ENCODE assay signal across 16 cellular contexts in genomic region chr7:5681423-5681822, GRCh38.
DNase-seq lines count a peak whose midpoint lies in the region; ATAC-seq and TF ChIP-seq lines count a peak whose summit lies in the region.
"Had no signal": no experiment of that assay in that cellular context is flagged by ENCODE, and none has a peak within 500 bp of the region (broad histone marks: within the 10 kb centered on the region; RNA-seq: fewer than 3 reads in every experiment).

No MANE protein-coding gene starts in this region.

- H3K27ac Mint-ChIP-seq in WTC11 (peak overlapping the region; percentile 46; the same call in 1 of the 2 replicates), endothelial cell (ENCODE audit: unreplicated experiment) (no peak overlapping the region)
- H3K27ac Mint-ChIP-seq in stimulated activated memory B cell treated with anti-CD40 and anti-IgM and Interleukin-4, amounts not matched to agents 10 μg/mL and 1 μg/mL and 100 μg/mL, for 72 hours: peak overlapping the region; percentile 68
- H3K27ac Mint-ChIP-seq: stimulated activated effector memory CD8-positive, alpha-beta T cell treated with anti-CD3 and anti-CD28 coated beads, Interleukin-12 subunit alpha, Interleukin-12 subunit beta, amount 100 ng/mL, for 72 hours had no signal

- H3K4me1 Mint-ChIP-seq in WTC11: peaks cover 35% of the 10 kb centered on the region
- H3K4me1 Mint-ChIP-seq in endothelial cell (ENCODE audit: unreplicated experiment): peaks cover 59% of the 10 kb centered on the region
- peaks cover 73% of the 10 kb centered on the region for H3K4me1 Mint-ChIP-seq in stimulated activated memory B cell treated with anti-CD40 and anti-IgM and Interleukin-4, amounts not matched to agents 10 μg/mL and 1 μg/mL and 100 μg/mL, for 72 hours

- DNase-seq in WTC11 (ENCODE audit: low spot score): no peak
- no peak for DNase-seq in endothelial cell (ENCODE audit: low spot score)
- DNase-seq in GM20000 (ENCODE audit: low spot score): no peak
- DNase-seq in DMS 273 treated with DMSO at 0.1 percent for 48 hours (lab: John Stamatoyannopoulos, UW): no peak
- no peak for DNase-seq in NCI-H187 (lab: John Stamatoyannopoulos, UW)
- DNase-seq: activated T-cell treated with anti-CD3 and anti-CD28 coated beads, Interleukin-2, amount 50 U/mL, for 1 hour; Caco-2; NCI-H2081 treated with DMSO at 0.1 percent for 48 hours; NK-92 treated with Interleukin-12 subunit alpha and Interleukin-12 subunit beta, amount 100 ng/mL, for 24 hours; SJCRH30; stimulated activated CD4-positive, alpha-beta T cell treated with anti-CD3 and anti-CD28 coated beads, Interleukin-4, amount 100 ng/mL, for 24 hours; WERI-Rb-1 had no signal

- POLR2A ChIA-PET in HEK293 (lab: Yijun Ruan, JAX) (no interaction called here), WTC11 (lab: Charles Lee) (no interaction called here)

- H3K27me3 Mint-ChIP-seq in WTC11 (ENCODE audit: low read depth) (no peaks in the 10 kb centered on the region), endothelial cell (ENCODE audit: unreplicated experiment) (peaks cover 15% of the 10 kb centered on the region)
- no peaks in the 10 kb centered on the region for H3K27me3 Mint-ChIP-seq in stimulated activated memory B cell treated with anti-CD40 and anti-IgM and Interleukin-4, amounts not matched to agents 10 μg/mL and 1 μg/mL and 100 μg/mL, for 72 hours

- H3K4me1 ChIP-seq in HEK293 (ENCODE audit: control insufficient read depth, insufficient read depth, low read length): no peaks in the 10 kb centered on the region
- H3K4me1 ChIP-seq: breast epithelium, Caco-2 had no signal

- H3K9me3 Mint-ChIP-seq in WTC11 (no peaks in the 10 kb centered on the region), endothelial cell (ENCODE audit: unreplicated experiment) (no peaks in the 10 kb centered on the region)
- H3K9me3 Mint-ChIP-seq in stimulated activated memory B cell treated with anti-CD40 and anti-IgM and Interleukin-4, amounts not matched to agents 10 μg/mL and 1 μg/mL and 100 μg/mL, for 72 hours: no peaks in the 10 kb centered on the region
- H3K9me3 Mint-ChIP-seq: stimulated activated effector memory CD8-positive, alpha-beta T cell treated with anti-CD3 and anti-CD28 coated beads, Interleukin-12 subunit alpha, Interleukin-12 subunit beta, amount 100 ng/mL, for 72 hours had no signal

- peaks cover 7 to 17% of the 10 kb centered on the region in 2 experiments; a peak in 2 of 3 replicates for H3K36me3 ChIP-seq in HEK293 (ENCODE audit: control insufficient read depth in 2 of 2, insufficient read depth in 1 of 2, low read length in 2 of 2)
- H3K36me3 ChIP-seq: breast epithelium had no signal

- no peak for TF ChIP-seq CTCF in HEK293 (tag by site-specific recombination; IDR thresholded peaks at IDR 0.05)
- TF ChIP-seq CTCF in WTC11 (IDR thresholded peaks at IDR 0.05): no peak
- no peak for TF ChIP-seq CTCF in endothelial cell (IDR thresholded peaks at IDR 0.05; ENCODE audit: unreplicated experiment)
- no peak for TF ChIP-seq CTCF in GM20000 (IDR thresholded peaks at IDR 0.05; ENCODE audit: extremely low read depth, missing control alignments)

- CTCF ChIA-PET in HEK293 (lab: Yijun Ruan, JAX) (interaction anchor here (0.6 to 1.8 kb wide), 2 partner anchors 23 to 321 kb away, joined by 4 to 7 read pairs; no protein-coding TSS in a partner anchor), WTC11 (lab: Charles Lee) (interaction anchor here (1.2 to 2.1 kb wide), 2 partner anchors 16 to 187 kb away, joined by 4 to 5 read pairs; no protein-coding TSS in a partner anchor)

- H3K27ac ChIP-seq in HEK293 (ENCODE audit: extremely low read depth, low read depth, low read length): no peak overlapping the region
- H3K27ac ChIP-seq: SJCRH30, WERI-Rb-1 had no signal

- no peak overlapping the region for H3K4me3 ChIP-seq in HEK293 (ENCODE audit: low read depth, low read length)
- H3K4me3 ChIP-seq: breast epithelium, SJCRH30 had no signal

- peaks cover 4% of the 10 kb centered on the region for H3K36me3 Mint-ChIP-seq in WTC11
- peaks cover 19% of the 10 kb centered on the region for H3K36me3 Mint-ChIP-seq in endothelial cell (ENCODE audit: low read depth, unreplicated experiment)
- peaks cover 25% of the 10 kb centered on the region for H3K36me3 Mint-ChIP-seq in stimulated activated memory B cell treated with anti-CD40 and anti-IgM and Interleukin-4, amounts not matched to agents 10 μg/mL and 1 μg/mL and 100 μg/mL, for 72 hours

- no peak for ATAC-seq in WTC11
- ATAC-seq in stimulated activated memory B cell treated with anti-CD40 and anti-IgM and Interleukin-4, amounts not matched to agents 10 μg/mL and 1 μg/mL and 100 μg/mL, for 72 hours: no peak
- ATAC-seq: stimulated activated effector memory CD8-positive, alpha-beta T cell treated with anti-CD3 and anti-CD28 coated beads, Interleukin-12 subunit alpha, Interleukin-12 subunit beta, amount 100 ng/mL, for 72 hours had no signal

- H3K4me3 Mint-ChIP-seq in WTC11 (no peak overlapping the region), endothelial cell (ENCODE audit: unreplicated experiment) (peak overlapping the region; percentile 15)
- H3K4me3 Mint-ChIP-seq in stimulated activated memory B cell treated with anti-CD40 and anti-IgM and Interleukin-4, amounts not matched to agents 10 μg/mL and 1 μg/mL and 100 μg/mL, for 72 hours: peak overlapping the region; percentile 39
- H3K4me3 Mint-ChIP-seq: stimulated activated effector memory CD8-positive, alpha-beta T cell treated with anti-CD3 and anti-CD28 coated beads, Interleukin-12 subunit alpha, Interleukin-12 subunit beta, amount 100 ng/mL, for 72 hours had no signal

- no peaks in the 10 kb centered on the region for H3K9me3 ChIP-seq in HEK293 (ENCODE audit: control insufficient read depth, insufficient read depth, low read depth, low read length)
- H3K9me3 ChIP-seq: breast epithelium, Caco-2, SJCRH30 had no signal

TF ChIP-seq in HEK293, 187 proteins besides CTCF, POLR2A, EP300 and RAD21 (continues in another document):
- no peak for TF ChIP-seq RBAK (tag by site-specific recombination; IDR thresholded peaks at IDR 0.05)
- TF ChIP-seq REST (tag by site-specific recombination; IDR thresholded peaks at IDR 0.05): peak; percentile 75
- TF ChIP-seq ZNF354C (tag by site-specific recombination; IDR thresholded peaks at IDR 0.05; ENCODE audit: borderline replicate concordance, low read depth): no peak

TF ChIP-seq in WTC11, 78 proteins besides CTCF, POLR2A, EP300 and RAD21 (continues in another document):
- TF ChIP-seq ZNF317 (CRISPR knock-in tag; IDR thresholded peaks at IDR 0.05; ENCODE audit: borderline replicate concordance, low read depth) (no peak), ZNF263 (CRISPR knock-in tag; IDR thresholded peaks at IDR 0.05; ENCODE audit: low read depth) (no peak), AR (CRISPR knock-in tag; IDR thresholded peaks at IDR 0.05) (no peak), ZSCAN18 (CRISPR knock-in tag; IDR thresholded peaks at IDR 0.05) (no peak), TEAD4 (CRISPR knock-in tag; IDR thresholded peaks at IDR 0.05) (no peak), OVOL2 (CRISPR knock-in tag; IDR thresholded peaks at IDR 0.05; ENCODE audit: borderline replicate concordance) (no peak), GABPB1 (CRISPR knock-in tag; IDR thresholded peaks at IDR 0.05) (no peak), ATF6 (CRISPR knock-in tag; IDR thresholded peaks at IDR 0.05) (no peak), ETV6 (CRISPR knock-in tag; IDR thresholded peaks at IDR 0.05) (no peak), IRF2 (CRISPR knock-in tag; IDR thresholded peaks at IDR 0.05; ENCODE audit: borderline replicate concordance, low read depth) (no peak)
